In genomic region chr17:2682304-2682938, GRCh38 we compare ENCODE assay signal across 14 cellular contexts. TPM values are rescaled to one million over a fixed set of nuclear protein-coding genes. Genes with fewer than 3 reads are reported as not detected.
A peak's percentile ranks its signal among the peaks of the same experiment; 100 is the strongest.
DNase-seq lines count a peak whose midpoint lies in the region; ATAC-seq and TF ChIP-seq lines count a peak whose summit lies in the region.
"Had no signal": no experiment of that assay in that cellular context is flagged by ENCODE, and none has a peak within 500 bp of the region (broad histone marks: within the 10 kb centered on the region; RNA-seq: fewer than 3 reads in every experiment).

No MANE protein-coding gene starts in this region.

- H3K4me1 ChIP-seq in CD4-positive, CD25-positive, alpha-beta regulatory T cell (ENCODE audit: control insufficient read depth, insufficient read depth, low read length, poor library complexity, severe bottlenecking), result no peaks in the 10 kb centered on the region
- H3K4me1 ChIP-seq in HCT116 (ENCODE audit: control insufficient read depth in 1 of 2, insufficient read depth in 2 of 2, low read length in 2 of 2), result no peaks in the 10 kb centered on the region

- RAD21 ChIA-PET in HCT116 (lab: Charles Lee; ENCODE audit: low non-redundant PET in 1 of 2, low total read pairs in 2 of 2, uncharacterized antibody in 2 of 2, unreplicated experiment in 2 of 2), result no interaction called here

- peaks cover 6% of the 10 kb centered on the region for H4K20me1 ChIP-seq in HCT116 (ENCODE audit: insufficient read depth)

- H2AFZ ChIP-seq in HCT116 (ENCODE audit: low read depth, low read length, poor library complexity, severe bottlenecking), result no peak overlapping the region
- H2AFZ ChIP-seq: PC-9 had no signal

- no peak for DNase-seq in CD4-positive, CD25-positive, alpha-beta regulatory T cell
- DNase-seq in HCT116 (ENCODE audit: low read depth, low spot score), result no peak
- DNase-seq in astrocyte of the cerebellum (ENCODE audit: low read depth), result peak; percentile 19
- no peak for DNase-seq in nephron progenitor cell
- DNase-seq in GM20000 (ENCODE audit: low spot score), result no peak
- DNase-seq in D341Med (ENCODE audit: low spot score), result no peak
- DNase-seq: DMS79, GOT3, KBM-7, NCI-H1417 treated with DMSO at 0.1 percent for 48 hours, NCI-H510A, NCI-H774, PC-9 had no signal

- TF ChIP-seq RAD21 in HCT116 (IDR thresholded peaks at IDR 0.05; ENCODE audit: low read depth), result no peak

- intact Hi-C loops in HCT116 (cut with micrococcal nuclease), result no loop called here

- in situ Hi-C loops in astrocyte of the cerebellum (cut with HindIII; ENCODE audit: low sequenced_read_pairs), result no loop called here

- H3K9me2 ChIP-seq in HCT116 (ENCODE audit: insufficient read depth), result no peaks in the 10 kb centered on the region

- H3K36me3 ChIP-seq in CD4-positive, CD25-positive, alpha-beta regulatory T cell (ENCODE audit: control insufficient read depth, insufficient read depth, low read length), result peaks cover 62% of the 10 kb centered on the region
- peaks cover 30% of the 10 kb centered on the region in 2 experiments for H3K36me3 ChIP-seq in HCT116 (ENCODE audit: control insufficient read depth in 1 of 2, insufficient read depth in 2 of 2, low read length in 2 of 2)

- CTCF ChIA-PET in HCT116 (lab: Charles Lee), result no interaction called here

- TF ChIP-seq POLR2A in HCT116 (IDR thresholded peaks at IDR 0.05; ENCODE audit: borderline replicate concordance, extremely low read depth, insufficient read depth, insufficient read length), result no peak

- H3K27me3 Mint-ChIP-seq in CD4-positive, CD25-positive, alpha-beta regulatory T cell, result no peaks in the 10 kb centered on the region
- H3K27me3 Mint-ChIP-seq in nephron progenitor cell (ENCODE audit: low read depth, poor library complexity), result no peaks in the 10 kb centered on the region

- H3K9me3 ChIP-seq in CD4-positive, CD25-positive, alpha-beta regulatory T cell (ENCODE audit: control insufficient read depth in 2 of 2, low read length in 2 of 2), result no peaks in the 10 kb centered on the region
- no peaks in the 10 kb centered on the region for H3K9me3 ChIP-seq in HCT116 (ENCODE audit: control insufficient read depth in 1 of 2, insufficient read depth in 1 of 2, low read depth in 1 of 2, low read length in 2 of 2)

- ATAC-seq in CD4-positive, CD25-positive, alpha-beta regulatory T cell (ENCODE audit: low read depth in 2 of 2), result no peak
- ATAC-seq in HCT116 (no peak), GM21717 (IDR thresholded peaks at IDR 0.05; ENCODE audit: unreplicated experiment) (no peak)

- no peak overlapping the region for H3K27ac ChIP-seq in CD4-positive, CD25-positive, alpha-beta regulatory T cell (ENCODE audit: insufficient read depth, low read length, poor library complexity, severe bottlenecking)
- no peak overlapping the region for H3K27ac ChIP-seq in HCT116 (ENCODE audit: low read depth, low read length)
- H3K27ac ChIP-seq: PC-9 had no signal

- H3K4me2 ChIP-seq in HCT116 (ENCODE audit: low read length), result no peak overlapping the region
- H3K4me2 ChIP-seq: PC-9 had no signal

- H3K27ac Mint-ChIP-seq in CD4-positive, CD25-positive, alpha-beta regulatory T cell, result peak overlapping the region in 2 of 3 donors; percentile 12 to 61
- peak overlapping the region; percentile 33 for H3K27ac Mint-ChIP-seq in nephron progenitor cell

- no peaks in the 10 kb centered on the region for H3K79me2 ChIP-seq in HCT116 (ENCODE audit: insufficient read depth, low read length)

- no peak overlapping the region for H3K4me3 Mint-ChIP-seq in CD4-positive, CD25-positive, alpha-beta regulatory T cell
- no peak overlapping the region for H3K4me3 Mint-ChIP-seq in nephron progenitor cell

- TSS peak; percentile 5 for BruUV-seq in HCT116 (replicated peaks; lab: Mats Ljungman, UMichigan)

- peaks cover 0 to 4% (median 0%) of the 10 kb centered on the region in 4 donors for H3K4me1 Mint-ChIP-seq in CD4-positive, CD25-positive, alpha-beta regulatory T cell
- peaks cover 33% of the 10 kb centered on the region for H3K4me1 Mint-ChIP-seq in nephron progenitor cell

- no peaks in the 10 kb centered on the region for H3K27me3 ChIP-seq in CD4-positive, CD25-positive, alpha-beta regulatory T cell (ENCODE audit: control insufficient read depth, insufficient read depth, low read length)
- H3K27me3 ChIP-seq in HCT116 (ENCODE audit: insufficient read depth, low read length), result no peaks in the 10 kb centered on the region

- POLR2A ChIA-PET in HCT116 (lab: Charles Lee), result no interaction called here

- H3K9me3 Mint-ChIP-seq in CD4-positive, CD25-positive, alpha-beta regulatory T cell, result no peaks in the 10 kb centered on the region
- H3K9me3 Mint-ChIP-seq in nephron progenitor cell, result no peaks in the 10 kb centered on the region

- H3K9ac ChIP-seq in HCT116 (ENCODE audit: low read length), result no peak overlapping the region

- no peak overlapping the region for H3K4me3 ChIP-seq in CD4-positive, CD25-positive, alpha-beta regulatory T cell (ENCODE audit: low read depth, low read length)
- H3K4me3 ChIP-seq in HCT116 (replicated peaks in 1 of 2; ENCODE audit: low read depth in 1 of 2, low read length in 2 of 2), result no peak overlapping the region
- H3K4me3 ChIP-seq in astrocyte of the cerebellum (ENCODE audit: low read depth, low read length), result no peak overlapping the region
- H3K4me3 ChIP-seq: PC-9 had no signal

- TF ChIP-seq CTCF in HCT116 (IDR thresholded peaks at IDR 0.05 in 2 of 3, conservative IDR thresholded peaks at IDR 0.05 in 1 of 3; ENCODE audit: borderline replicate concordance in 1 of 3, insufficient read depth in 1 of 3, low read depth in 2 of 3, low read length in 2 of 3) (no peak), astrocyte of the cerebellum (IDR thresholded peaks at IDR 0.05; ENCODE audit: low read depth, low read length, missing control alignments) (no peak), nephron progenitor cell (IDR thresholded peaks at IDR 0.05) (no peak), GM20000 (IDR thresholded peaks at IDR 0.05; ENCODE audit: extremely low read depth, missing control alignments) (no peak)

- peaks cover 38% of the 10 kb centered on the region for H3K36me3 Mint-ChIP-seq in CD4-positive, CD25-positive, alpha-beta regulatory T cell
- H3K36me3 Mint-ChIP-seq in nephron progenitor cell (ENCODE audit: low read depth), result peaks cover 56% of the 10 kb centered on the region

TF ChIP-seq in HCT116, 20 proteins besides CTCF, POLR2A, EP300 and RAD21 (continues in another document):
- no peak for TF ChIP-seq CEBPB (IDR thresholded peaks at IDR 0.05; ENCODE audit: low read depth)
- TF ChIP-seq SIN3A (IDR thresholded peaks at IDR 0.05; ENCODE audit: low read depth), result no peak
- no peak for TF ChIP-seq EZH2phosphoT487 (IDR thresholded peaks at IDR 0.05; ENCODE audit: borderline replicate concordance)
- TF ChIP-seq POLR2AphosphoS5 (IDR thresholded peaks at IDR 0.05; ENCODE audit: low read depth, low read length), result no peak
- no peak for TF ChIP-seq YY1 (IDR thresholded peaks at IDR 0.05; ENCODE audit: extremely low read depth, insufficient replicate concordance, low read depth, low read length)
- TF ChIP-seq, protein P1, sequence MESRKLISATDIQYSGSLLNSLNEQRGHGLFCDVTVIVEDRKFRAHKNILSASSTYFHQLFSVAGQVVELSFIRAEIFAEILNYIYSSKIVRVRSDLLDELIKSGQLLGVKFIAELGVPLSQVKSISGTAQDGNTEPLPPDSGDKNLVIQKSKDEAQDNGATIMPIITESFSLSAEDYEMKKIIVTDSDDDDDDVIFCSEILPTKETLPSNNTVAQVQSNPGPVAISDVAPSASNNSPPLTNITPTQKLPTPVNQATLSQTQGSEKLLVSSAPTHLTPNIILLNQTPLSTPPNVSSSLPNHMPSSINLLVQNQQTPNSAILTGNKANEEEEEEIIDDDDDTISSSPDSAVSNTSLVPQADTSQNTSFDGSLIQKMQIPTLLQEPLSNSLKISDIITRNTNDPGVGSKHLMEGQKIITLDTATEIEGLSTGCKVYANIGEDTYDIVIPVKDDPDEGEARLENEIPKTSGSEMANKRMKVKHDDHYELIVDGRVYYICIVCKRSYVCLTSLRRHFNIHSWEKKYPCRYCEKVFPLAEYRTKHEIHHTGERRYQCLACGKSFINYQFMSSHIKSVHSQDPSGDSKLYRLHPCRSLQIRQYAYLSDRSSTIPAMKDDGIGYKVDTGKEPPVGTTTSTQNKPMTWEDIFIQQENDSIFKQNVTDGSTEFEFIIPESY (IDR thresholded peaks at IDR 0.05; ENCODE audit: extremely low read depth, insufficient replicate concordance, low read length), result no peak
- TF ChIP-seq REST (IDR thresholded peaks at IDR 0.05; ENCODE audit: low read depth), result no peak
- no peak for TF ChIP-seq SRF (IDR thresholded peaks at IDR 0.05; ENCODE audit: low read depth)
- TF ChIP-seq FOSL1 (IDR thresholded peaks at IDR 0.05; ENCODE audit: low read depth), result no peak
- no peak for TF ChIP-seq JUND (IDR thresholded peaks at IDR 0.05)
- TF ChIP-seq CBX3 (IDR thresholded peaks at IDR 0.05; ENCODE audit: low read depth), result no peak
- no peak for TF ChIP-seq ZFX (IDR thresholded peaks at IDR 0.05)
- TF ChIP-seq TCF7L2 (IDR thresholded peaks at IDR 0.05; ENCODE audit: borderline replicate concordance, extremely low read depth, insufficient read depth, insufficient read length), result no peak

RNA-seq across cellular contexts. Expression of gene CLUH, which starts 29.1 kb away (rescaled TPM):
- total RNA-seq in CD4-positive, CD25-positive, alpha-beta regulatory T cell, result 43.1 TPM
- 1 to 10 TPM; 3.4 to 6.2 (median 4.3) TPM for polyA plus RNA-seq in CD4-positive, CD25-positive, alpha-beta regulatory T cell
- 175 TPM for total RNA-seq in HCT116 (2021; ENCODE audit: unreplicated experiment)
- 66.9 and 80.7 TPM in 2 replicates for polyA plus RNA-seq in HCT116 (2012)
